Comparison of ENCODE assay signal across 11 cellular contexts in the genomic region with DNA sequence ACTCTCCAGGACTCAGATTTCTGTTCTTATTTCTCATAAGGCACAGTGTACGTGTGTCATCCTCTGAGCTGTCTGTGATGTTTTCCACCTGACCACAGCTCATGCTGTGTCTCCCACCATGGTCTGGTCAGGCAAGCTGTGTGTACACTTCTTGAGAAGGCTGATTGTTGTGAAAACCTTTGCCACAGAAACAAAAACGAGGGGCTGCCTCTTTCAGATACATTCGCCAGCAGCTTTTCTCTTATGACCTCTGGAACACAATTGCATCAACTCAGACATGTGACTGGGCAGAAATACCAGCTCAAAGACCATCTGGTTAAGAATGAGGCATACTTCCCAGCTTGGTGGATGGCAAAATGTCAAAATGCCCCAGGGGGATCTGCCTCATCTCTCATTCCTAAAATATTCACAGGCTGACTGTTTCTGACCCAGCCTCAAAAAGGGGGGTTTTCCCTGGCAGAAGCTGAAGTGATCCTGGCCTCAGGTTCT. TPM values are rescaled to one million over a fixed set of nuclear protein-coding genes. Genes with fewer than 3 reads are reported as not detected.
A peak's percentile ranks its signal among the peaks of the same experiment; 100 is the strongest.
DNase-seq lines count a peak whose midpoint lies in the region; ATAC-seq, FAIRE-seq and TF ChIP-seq lines count a peak whose summit lies in the region.
"Had no signal": no experiment of that assay in that cellular context is flagged by ENCODE, and none has a peak within 500 bp of the region (broad histone marks: within the 10 kb centered on the region; RNA-seq: fewer than 3 reads in every experiment).

No MANE protein-coding gene starts in this region.

- no peak overlapping the region for H3K4me3 ChIP-seq in fibroblast of mammary gland (ENCODE audit: control insufficient read depth, low read depth, low read length)
- H3K4me3 ChIP-seq in WERI-Rb-1 (ENCODE audit: low read depth, low read length), result no peak overlapping the region
- no peak overlapping the region for H3K4me3 ChIP-seq in esophagus muscularis mucosa
- H3K4me3 ChIP-seq: body of pancreas, left ventricle myocardium inferior had no signal

- H3K36me3 ChIP-seq in WERI-Rb-1, result no peaks in the 10 kb centered on the region; the same call in 1 of the 2 replicates
- H3K36me3 ChIP-seq in esophagus muscularis mucosa, result no peaks in the 10 kb centered on the region
- H3K36me3 ChIP-seq: left ventricle myocardium inferior had no signal

- intact Hi-C loops in esophagus muscularis mucosa (cut with DNase I), result no loop called here

- H3K9me3 ChIP-seq in WERI-Rb-1 (ENCODE audit: severe bottlenecking) (peaks cover 30% of the 10 kb centered on the region), esophagus muscularis mucosa (no peaks in the 10 kb centered on the region)
- H3K9me3 ChIP-seq: body of pancreas, left ventricle myocardium inferior had no signal

- 41% methylated on average over 3 of the region's 3 CpGs for WGBS in esophagus muscularis mucosa

- H3K27me3 ChIP-seq in WERI-Rb-1 (ENCODE audit: insufficient read depth, low read depth, severe bottlenecking) (no peaks in the 10 kb centered on the region), esophagus muscularis mucosa (no peaks in the 10 kb centered on the region)
- H3K27me3 ChIP-seq: body of pancreas had no signal

- no peak for TF ChIP-seq CTCF in fibroblast of mammary gland (conservative IDR thresholded peaks at IDR 0.05; ENCODE audit: control insufficient read depth, insufficient read depth, low read depth, low read length)
- no peak for TF ChIP-seq CTCF in WERI-Rb-1 (IDR thresholded peaks at IDR 0.05; ENCODE audit: low read depth, low read length)
- TF ChIP-seq CTCF in esophagus muscularis mucosa (IDR thresholded peaks at IDR 0.05), result no peak

- H3K27ac ChIP-seq in WERI-Rb-1 (no peak overlapping the region), esophagus muscularis mucosa (replicated peaks in 1 of 4) (peak overlapping the region in 1 of 4 donors; percentile 11)
- H3K27ac ChIP-seq: body of pancreas, left ventricle myocardium inferior had no signal

- TF ChIP-seq POLR2A in esophagus muscularis mucosa (IDR thresholded peaks at IDR 0.05; ENCODE audit: low read depth), result no peak

- FAIRE-seq in RCC 7860 (lab: Jason Lieb, UNC), result peak; percentile 67

- no peaks in the 10 kb centered on the region for H3K4me1 ChIP-seq in esophagus muscularis mucosa
- H3K4me1 ChIP-seq: body of pancreas, left ventricle myocardium inferior had no signal

- ATAC-seq in GM19025 (IDR thresholded peaks at IDR 0.05; ENCODE audit: low read depth, unreplicated experiment), result peak; percentile 58
- ATAC-seq in HG03095 (IDR thresholded peaks at IDR 0.05; ENCODE audit: unreplicated experiment), result no peak
- ATAC-seq: body of pancreas had no signal

- no peak for TF ChIP-seq EP300 in esophagus muscularis mucosa (IDR thresholded peaks at IDR 0.05)

- DNase-seq in RCC 7860 (ENCODE audit: low spot score) (peak; percentile 72), fibroblast of mammary gland (ENCODE audit: low read depth) (peak; percentile 98), smooth muscle cell of the brain vasculature (ENCODE audit: low read depth, low spot score) (peak; percentile 98), NCI-H1105 (lab: John Stamatoyannopoulos, UW) (no peak), WERI-Rb-1 (no peak), esophagus muscularis mucosa (ENCODE audit: extremely low spot score) (no peak)
- DNase-seq: body of pancreas, left ventricle myocardium inferior, NCI-H2029 treated with DMSO at 0.1 percent for 48 hours had no signal

RNA-seq across cellular contexts. Expression of a gene that starts 46.1 kb away (rescaled TPM):
- total RNA-seq in esophagus muscularis mucosa, result 10 to 100 TPM; 57.3 to 74.3 (median 59.4) TPM

Comparison
In these comparisons a context has a peak if more than half of its experiments do, and no peak if none do; other contexts are left out.
1. DNase-seq: peak in RCC 7860 (single experiment), fibroblast of mammary gland (single experiment) and smooth muscle cell of the brain vasculature (single experiment); none in NCI-H1105 (single experiment), WERI-Rb-1 (single experiment) and esophagus muscularis mucosa (single experiment).